ENCODE assay signal across 9 cellular contexts in the genomic region with DNA sequence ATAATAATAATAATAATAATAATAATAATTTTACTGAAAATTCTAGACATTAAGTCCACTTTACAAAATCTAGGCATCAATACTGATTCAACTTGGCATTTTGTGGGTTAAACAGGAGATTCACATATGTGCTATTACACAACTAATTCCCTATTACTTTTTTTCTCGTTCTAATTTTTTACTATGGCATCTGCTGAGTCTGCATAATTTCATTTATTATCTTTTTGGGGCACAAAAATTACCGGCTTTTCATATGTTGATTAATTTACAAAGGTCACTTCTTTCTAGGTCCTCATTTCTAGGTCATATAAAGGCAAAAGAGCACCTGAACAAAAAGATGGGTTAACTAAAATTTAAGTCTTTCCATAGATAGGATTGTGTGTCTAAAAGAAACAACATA.
"Had no signal": no experiment of that assay in that cellular context is flagged by ENCODE, and none has a peak within 500 bp of the region (broad histone marks: within the 10 kb centered on the region; RNA-seq: fewer than 3 reads in every experiment).

No MANE protein-coding gene starts in this region.

- H3K4me1 ChIP-seq: HAP-1 had no signal

- ATAC-seq: HCT116 had no signal

- H3K36me3 ChIP-seq: HAP-1 had no signal

- H3K4me3 Mint-ChIP-seq: HFFc6, IgD-negative memory B cell had no signal

- H2AFZ ChIP-seq: GM23248 had no signal

- H3K27ac Mint-ChIP-seq: HFFc6, IgD-negative memory B cell had no signal

- H3K4me3 ChIP-seq: GM23248, HAP-1 had no signal

- H3K9ac ChIP-seq: GM23248 had no signal

- H3K27ac ChIP-seq: GM23248, HL-60 had no signal

- DNase-seq: GM23248, GOT3, H7, HFFc6, KG1 had no signal

- H3K36me3 Mint-ChIP-seq: IgD-negative memory B cell had no signal

- H3K9me3 ChIP-seq: HAP-1 had no signal

- H3K27me3 Mint-ChIP-seq: IgD-negative memory B cell had no signal

- H3K4me1 Mint-ChIP-seq: IgD-negative memory B cell had no signal
